Comparison of ENCODE assay signal across 36 cellular contexts in genomic region chr22:32067613-32068012, GRCh38. TPM values are rescaled to one million over a fixed set of nuclear protein-coding genes. Genes with fewer than 3 reads are reported as not detected.
"Had no signal": no experiment of that assay in that cellular context is flagged by ENCODE, and none has a peak within 500 bp of the region (broad histone marks: within the 10 kb centered on the region; RNA-seq: fewer than 3 reads in every experiment).

No MANE protein-coding gene starts in this region.

- H3K4me3 Mint-ChIP-seq: activated CD4-positive, alpha-beta memory T cell treated with anti-CD3 and anti-CD28 coated beads, Interleukin-2, amount 10 ng/mL, durations not matched to agents 7 days and 5 days; activated CD4-positive, alpha-beta T cell treated with anti-CD3 and anti-CD28 coated beads for 36 hours; activated CD4-positive, alpha-beta T cell treated with anti-CD3 and anti-CD28 coated beads, Interleukin-2, amount 10 ng/mL, durations not matched to agents 7 days and 5 days; activated CD8-positive, alpha-beta memory T cell treated with anti-CD3 and anti-CD28 coated beads, Interleukin-2, amount 10 ng/mL, durations not matched to agents 7 days and 5 days; activated CD8-positive, alpha-beta T cell treated with anti-CD3 and anti-CD28 coated beads, Interleukin-2, amount 10 ng/mL, durations not matched to agents 7 days and 5 days; activated naive CD4-positive, alpha-beta T cell treated with anti-CD3 and anti-CD28 coated beads, Interleukin-2, amount 10 ng/mL, durations not matched to agents 7 days and 5 days; activated naive CD4-positive, alpha-beta T cell treated with anti-CD3 and anti-CD28 coated beads, Interleukin-2, amount 50 U/mL, for 24 hours; activated naive CD8-positive, alpha-beta T cell; activated naive CD8-positive, alpha-beta T cell treated with anti-CD3 and anti-CD28 coated beads, Interleukin-2, amount 10 ng/mL, durations not matched to agents 7 days and 5 days; activated naive CD8-positive, alpha-beta T cell treated with anti-CD3 and anti-CD28 coated beads, Interleukin-2, amount 50 U/mL, for 24 hours; activated T-cell treated with anti-CD3 and anti-CD28 coated beads, Interleukin-2, amount 50 U/mL, for 24 hours; T-helper 2 cell treated with Interferon-gamma antibody and Interleukin-4, amounts not matched to agents 5 μg/mL and 100 μg/mL, for 36 hours had no signal

- H3K27ac Mint-ChIP-seq: activated CD4-positive, alpha-beta memory T cell treated with anti-CD3 and anti-CD28 coated beads, Interleukin-2, amount 10 ng/mL, durations not matched to agents 7 days and 5 days; activated CD4-positive, alpha-beta T cell treated with anti-CD3 and anti-CD28 coated beads for 36 hours; activated CD4-positive, alpha-beta T cell treated with anti-CD3 and anti-CD28 coated beads, Interleukin-2, amount 10 ng/mL, durations not matched to agents 7 days and 5 days; activated CD8-positive, alpha-beta memory T cell treated with anti-CD3 and anti-CD28 coated beads, Interleukin-2, amount 10 ng/mL, durations not matched to agents 7 days and 5 days; activated CD8-positive, alpha-beta T cell treated with anti-CD3 and anti-CD28 coated beads, Interleukin-2, amount 10 ng/mL, durations not matched to agents 7 days and 5 days; activated naive CD4-positive, alpha-beta T cell treated with anti-CD3 and anti-CD28 coated beads, Interleukin-2, amount 10 ng/mL, durations not matched to agents 7 days and 5 days; activated naive CD4-positive, alpha-beta T cell treated with anti-CD3 and anti-CD28 coated beads, Interleukin-2, amount 50 U/mL, for 24 hours; activated naive CD8-positive, alpha-beta T cell; activated naive CD8-positive, alpha-beta T cell treated with anti-CD3 and anti-CD28 coated beads, Interleukin-2, amount 10 ng/mL, durations not matched to agents 7 days and 5 days; activated naive CD8-positive, alpha-beta T cell treated with anti-CD3 and anti-CD28 coated beads, Interleukin-2, amount 50 U/mL, for 24 hours; activated T-cell treated with anti-CD3 and anti-CD28 coated beads, Interleukin-2, amount 50 U/mL, for 24 hours; activated T-helper 2 cell treated with anti-CD3 and anti-CD28 coated beads, Interferon-gamma antibody, Interleukin-2, Interleukin-4, amounts not matched to agents 10 μg/mL and 5 μg/mL and 100 μg/mL, durations not matched to agents 14 hours and 24 hours and 36 hours; T-helper 2 cell treated with Interferon-gamma antibody and Interleukin-4, amounts not matched to agents 5 μg/mL and 100 μg/mL, for 36 hours had no signal

- H3K36me3 ChIP-seq: brain microvascular endothelial cell, breast epithelium had no signal

- H3K27ac ChIP-seq: body of pancreas, brain microvascular endothelial cell, breast epithelium, VCaP had no signal

- DNase-seq: activated CD4-positive, alpha-beta memory T cell treated with anti-CD3 and anti-CD28 coated beads, Interleukin-2, amount 10 ng/mL, durations not matched to agents 7 days and 5 days; activated CD4-positive, alpha-beta T cell treated with anti-CD3 and anti-CD28 coated beads for 1 hour; activated CD4-positive, alpha-beta T cell treated with anti-CD3 and anti-CD28 coated beads for 36 hours; activated CD4-positive, alpha-beta T cell treated with anti-CD3 and anti-CD28 coated beads for 48 hours; activated CD4-positive, alpha-beta T cell treated with anti-CD3 and anti-CD28 coated beads, Interleukin-2, amount 10 ng/mL, durations not matched to agents 7 days and 5 days; activated CD4-positive, alpha-beta T cell treated with anti-CD3 and anti-CD28 coated beads, Interleukin-2, amount 50 U/mL, for 48 hours; activated CD4-positive, CD25-positive, alpha-beta regulatory T cell; activated CD8-positive, alpha-beta memory T cell treated with anti-CD3 and anti-CD28 coated beads for 24 hours; activated CD8-positive, alpha-beta memory T cell treated with anti-CD3 and anti-CD28 coated beads, Interleukin-2, amount 10 ng/mL, durations not matched to agents 7 days and 5 days; activated CD8-positive, alpha-beta memory T cell treated with anti-CD3 and anti-CD28 coated beads, Interleukin-2, amount 50 U/mL, for 48 hours; activated CD8-positive, alpha-beta T cell treated with anti-CD3 and anti-CD28 coated beads, Interleukin-2, amount 10 ng/mL, durations not matched to agents 7 days and 5 days; activated effector memory CD4-positive, alpha-beta T cell treated with Interleukin-2 at 50 U/mL for 16 hours; activated gamma-delta T cell; activated naive CD4-positive, alpha-beta T cell treated with anti-CD3 and anti-CD28 coated beads, Interleukin-2, amount 10 ng/mL, durations not matched to agents 7 days and 5 days; activated naive CD4-positive, alpha-beta T cell treated with Interleukin-2 at 50 U/mL for 16 hours; activated naive CD8-positive, alpha-beta T cell treated with anti-CD3 and anti-CD28 coated beads, Interleukin-2, amount 10 ng/mL, durations not matched to agents 7 days and 5 days; activated naive CD8-positive, alpha-beta T cell treated with anti-CD3 and anti-CD28 coated beads, Interleukin-2, amount 50 U/mL, for 24 hours; activated T-cell treated with anti-CD3 and anti-CD28 coated beads, Interleukin-2, amount 50 U/mL, for 24 hours; activated T-cell treated with anti-CD3 and anti-CD28 coated beads, Interleukin-2, amount 50 U/mL, for 48 hours; amygdala; anterior cingulate cortex; body of pancreas; brain microvascular endothelial cell; central memory CD4-positive, alpha-beta T cell; T-helper 2 cell; T-helper 9 cell had no signal

- H3K9me3 Mint-ChIP-seq: activated CD4-positive, alpha-beta memory T cell treated with anti-CD3 and anti-CD28 coated beads, Interleukin-2, amount 10 ng/mL, durations not matched to agents 7 days and 5 days; activated CD4-positive, alpha-beta T cell treated with anti-CD3 and anti-CD28 coated beads, Interleukin-2, amount 10 ng/mL, durations not matched to agents 7 days and 5 days; activated naive CD4-positive, alpha-beta T cell treated with anti-CD3 and anti-CD28 coated beads, Interleukin-2, amount 10 ng/mL, durations not matched to agents 7 days and 5 days; activated naive CD4-positive, alpha-beta T cell treated with anti-CD3 and anti-CD28 coated beads, Interleukin-2, amount 50 U/mL, for 24 hours; activated naive CD8-positive, alpha-beta T cell treated with anti-CD3 and anti-CD28 coated beads, Interleukin-2, amount 10 ng/mL, durations not matched to agents 7 days and 5 days; activated naive CD8-positive, alpha-beta T cell treated with anti-CD3 and anti-CD28 coated beads, Interleukin-2, amount 50 U/mL, for 24 hours; activated T-cell treated with anti-CD3 and anti-CD28 coated beads, Interleukin-2, amount 50 U/mL, for 24 hours; activated T-helper 2 cell treated with anti-CD3 and anti-CD28 coated beads, Interferon-gamma antibody, Interleukin-2, Interleukin-4, amounts not matched to agents 10 μg/mL and 5 μg/mL and 100 μg/mL, durations not matched to agents 14 hours and 24 hours and 36 hours; T-helper 2 cell treated with Interferon-gamma antibody and Interleukin-4, amounts not matched to agents 5 μg/mL and 100 μg/mL, for 36 hours had no signal

- H3K4me3 ChIP-seq: body of pancreas, breast epithelium had no signal

- H3K27me3 ChIP-seq: breast epithelium had no signal

- ATAC-seq: activated CD4-positive, alpha-beta T cell treated with anti-CD3 and anti-CD28 coated beads for 36 hours; activated CD4-positive, CD25-positive, alpha-beta regulatory T cell treated with anti-CD3 and anti-CD28 coated beads, Interleukin-2, amount 50 U/mL, for 24 hours; activated CD8-positive, alpha-beta memory T cell treated with anti-CD3 and anti-CD28 coated beads, Interleukin-2, amount 10 ng/mL, durations not matched to agents 7 days and 5 days; activated CD8-positive, alpha-beta T cell treated with anti-CD3 and anti-CD28 coated beads, Interleukin-2, amount 10 ng/mL, durations not matched to agents 7 days and 5 days; activated naive CD8-positive, alpha-beta T cell treated with anti-CD3 and anti-CD28 coated beads, Interleukin-2, amount 50 U/mL, for 24 hours; body of pancreas had no signal

- H3K4me1 ChIP-seq: body of pancreas, breast epithelium had no signal

- FAIRE-seq: astrocyte, colon, TTC549 had no signal

- H3K9me3 ChIP-seq: body of pancreas had no signal

- H3K4me1 Mint-ChIP-seq: activated CD4-positive, alpha-beta memory T cell treated with anti-CD3 and anti-CD28 coated beads, Interleukin-2, amount 10 ng/mL, durations not matched to agents 7 days and 5 days; activated CD4-positive, alpha-beta T cell treated with anti-CD3 and anti-CD28 coated beads for 36 hours; activated CD4-positive, alpha-beta T cell treated with anti-CD3 and anti-CD28 coated beads, Interleukin-2, amount 10 ng/mL, durations not matched to agents 7 days and 5 days; activated CD8-positive, alpha-beta memory T cell treated with anti-CD3 and anti-CD28 coated beads, Interleukin-2, amount 10 ng/mL, durations not matched to agents 7 days and 5 days; activated naive CD4-positive, alpha-beta T cell treated with anti-CD3 and anti-CD28 coated beads, Interleukin-2, amount 10 ng/mL, durations not matched to agents 7 days and 5 days; activated naive CD4-positive, alpha-beta T cell treated with anti-CD3 and anti-CD28 coated beads, Interleukin-2, amount 50 U/mL, for 24 hours; activated naive CD8-positive, alpha-beta T cell treated with anti-CD3 and anti-CD28 coated beads, Interleukin-2, amount 10 ng/mL, durations not matched to agents 7 days and 5 days; activated naive CD8-positive, alpha-beta T cell treated with anti-CD3 and anti-CD28 coated beads, Interleukin-2, amount 50 U/mL, for 24 hours had no signal

- H3K36me3 Mint-ChIP-seq: activated CD8-positive, alpha-beta memory T cell treated with anti-CD3 and anti-CD28 coated beads, Interleukin-2, amount 10 ng/mL, durations not matched to agents 7 days and 5 days; activated naive CD4-positive, alpha-beta T cell treated with anti-CD3 and anti-CD28 coated beads, Interleukin-2, amount 10 ng/mL, durations not matched to agents 7 days and 5 days; activated naive CD4-positive, alpha-beta T cell treated with anti-CD3 and anti-CD28 coated beads, Interleukin-2, amount 50 U/mL, for 24 hours; activated naive CD8-positive, alpha-beta T cell; activated naive CD8-positive, alpha-beta T cell treated with anti-CD3 and anti-CD28 coated beads, Interleukin-2, amount 10 ng/mL, durations not matched to agents 7 days and 5 days had no signal

RNA-seq across cellular contexts. Expression of gene SLC5A1, which starts 24.6 kb away (rescaled TPM):
- total RNA-seq: activated CD4-positive, alpha-beta memory T cell treated with anti-CD3 and anti-CD28 coated beads, Interleukin-2, amount 10 ng/mL, durations not matched to agents 7 days and 5 days; activated CD4-positive, alpha-beta T cell treated with anti-CD3 and anti-CD28 coated beads for 36 hours; activated CD4-positive, alpha-beta T cell treated with anti-CD3 and anti-CD28 coated beads, Interleukin-2, amount 10 ng/mL, durations not matched to agents 7 days and 5 days; activated CD8-positive, alpha-beta memory T cell treated with anti-CD3 and anti-CD28 coated beads, Interleukin-2, amount 10 ng/mL, durations not matched to agents 7 days and 5 days; activated CD8-positive, alpha-beta T cell treated with anti-CD3 and anti-CD28 coated beads, Interleukin-2, amount 10 ng/mL, durations not matched to agents 7 days and 5 days; activated naive CD8-positive, alpha-beta T cell treated with anti-CD3 and anti-CD28 coated beads, Interleukin-2, amount 10 ng/mL, durations not matched to agents 7 days and 5 days; activated T-helper 2 cell treated with anti-CD3 and anti-CD28 coated beads, Interferon-gamma antibody, Interleukin-2, Interleukin-4, amounts not matched to agents 10 μg/mL and 5 μg/mL and 100 μg/mL, durations not matched to agents 14 hours and 24 hours and 36 hours; astrocyte had no signal
